Comparison of ENCODE assay signal across 8 cellular contexts in the genomic region with DNA sequence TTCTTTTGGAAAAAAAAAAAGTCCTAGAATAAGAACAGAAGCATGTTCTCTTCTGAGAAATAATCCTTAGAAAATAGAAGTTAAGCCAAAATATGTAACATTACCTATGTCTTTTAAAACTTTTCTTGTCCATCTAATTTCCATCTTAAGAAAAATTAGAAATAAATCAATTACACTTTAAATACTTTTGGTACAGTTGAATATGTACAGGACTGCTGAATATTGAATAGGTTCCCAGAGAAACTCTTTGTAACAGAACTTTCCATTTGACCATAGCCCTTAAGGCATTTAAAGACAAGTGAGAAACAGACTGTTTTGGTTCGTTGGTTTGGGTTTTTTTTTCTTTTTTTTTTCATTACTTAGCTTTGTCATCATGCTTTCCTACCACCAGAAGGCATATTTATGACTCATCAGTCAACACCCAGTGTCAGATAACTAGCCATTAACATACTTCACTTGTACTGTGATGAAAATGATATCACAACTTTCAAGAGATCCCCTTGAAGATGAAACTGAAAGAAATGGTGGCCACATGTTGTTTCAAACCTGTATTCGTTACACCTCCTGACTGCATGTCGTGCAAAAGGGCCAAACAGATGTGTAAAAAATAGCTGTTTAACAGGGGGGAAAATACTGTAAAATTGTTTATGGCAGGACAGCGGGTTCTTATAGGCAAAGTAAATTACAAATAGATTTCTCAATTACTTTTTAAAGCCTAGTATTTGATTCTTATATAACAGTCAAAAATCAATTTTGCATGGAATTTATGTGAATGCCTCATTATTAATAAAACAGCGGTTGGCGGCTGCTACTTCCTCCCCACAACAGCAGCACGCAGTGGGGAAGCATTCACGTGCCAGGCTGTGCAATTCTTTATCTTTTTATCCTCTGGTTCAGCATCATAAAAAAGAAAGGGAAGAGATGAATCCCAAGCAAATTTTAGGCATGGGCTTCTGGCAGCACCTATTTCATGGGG.
DNase-seq lines count a peak whose midpoint lies in the region; ATAC-seq and TF ChIP-seq lines count a peak whose summit lies in the region.

No MANE protein-coding gene starts in this region.

- no peaks in the 10 kb centered on the region for H3K36me3 Mint-ChIP-seq in CD8-positive, alpha-beta memory T cell
- H3K36me3 Mint-ChIP-seq in endodermal cell (ENCODE audit: low read depth) = no peaks in the 10 kb centered on the region

- ATAC-seq in GM18868 (IDR thresholded peaks at IDR 0.05; ENCODE audit: unreplicated experiment) = peak; percentile 96
- ATAC-seq in HG02970 (IDR thresholded peaks at IDR 0.05; ENCODE audit: low FRiP score, unreplicated experiment) = peak; percentile 99
- ATAC-seq in foreskin keratinocyte = peak; percentile 76

- no peak overlapping the region for H3K4me3 ChIP-seq in CD8-positive, alpha-beta memory T cell (ENCODE audit: low read length)
- no peak overlapping the region for H3K4me3 ChIP-seq in endodermal cell (ENCODE audit: low read length)

- CTCF ChIA-PET in CD8-positive, alpha-beta memory T cell (lab: Charles Lee) = interaction anchor here (1.0 to 1.5 kb wide), 4 partner anchors 10 to 117 kb away, joined by 3 read pairs; no protein-coding TSS in a partner anchor

- peaks cover 10 to 24% (median 23%) of the 10 kb centered on the region in 3 donors for H3K4me1 Mint-ChIP-seq in CD8-positive, alpha-beta memory T cell
- no peaks in the 10 kb centered on the region for H3K4me1 Mint-ChIP-seq in endodermal cell

- H3K9ac ChIP-seq in endodermal cell (ENCODE audit: extremely low read depth, low read length, poor library complexity, severe bottlenecking) = no peak overlapping the region

- H3K27me3 Mint-ChIP-seq in CD8-positive, alpha-beta memory T cell = no peaks in the 10 kb centered on the region
- no peaks in the 10 kb centered on the region for H3K27me3 Mint-ChIP-seq in endodermal cell (ENCODE audit: insufficient read depth)

- POLR2A ChIA-PET in CD8-positive, alpha-beta memory T cell (lab: Charles Lee) = interaction anchor here (0.5 kb wide), 1 partner anchor 78 kb away, joined by 3 read pairs; no protein-coding TSS in a partner anchor

- no peaks in the 10 kb centered on the region for H3K9me3 ChIP-seq in CD8-positive, alpha-beta memory T cell (ENCODE audit: low read length)
- H3K9me3 ChIP-seq in endodermal cell (ENCODE audit: control insufficient read depth, low read length) = peaks cover 4% of the 10 kb centered on the region

- H3K9me3 Mint-ChIP-seq in CD8-positive, alpha-beta memory T cell = peaks cover 0 to 2% (median 0%) of the 10 kb centered on the region in 5 donors
- H3K9me3 Mint-ChIP-seq in endodermal cell = peaks cover 3% of the 10 kb centered on the region

- peak overlapping the region; percentile 9 to 85 (median 73) for H3K4me3 Mint-ChIP-seq in CD8-positive, alpha-beta memory T cell
- no peak overlapping the region for H3K4me3 Mint-ChIP-seq in endodermal cell

- no peaks in the 10 kb centered on the region for H3K4me1 ChIP-seq in CD8-positive, alpha-beta memory T cell (ENCODE audit: insufficient read depth, low read length)
- no peaks in the 10 kb centered on the region for H3K4me1 ChIP-seq in foreskin keratinocyte
- no peaks in the 10 kb centered on the region for H3K4me1 ChIP-seq in endodermal cell (ENCODE audit: control insufficient read depth, insufficient read depth, low read length)

- TF ChIP-seq CTCF in foreskin keratinocyte (conservative IDR thresholded peaks at IDR 0.05) (no peak), endodermal cell (conservative IDR thresholded peaks at IDR 0.05) (no peak)

- peak overlapping the region; percentile 72 to 99 (median 92) for H3K27ac Mint-ChIP-seq in CD8-positive, alpha-beta memory T cell
- no peak overlapping the region for H3K27ac Mint-ChIP-seq in endodermal cell

- peak overlapping the region; percentile 28 for H3K27ac ChIP-seq in CD8-positive, alpha-beta memory T cell (ENCODE audit: low read depth, low read length)
- no peak overlapping the region for H3K27ac ChIP-seq in foreskin keratinocyte
- no peak overlapping the region for H3K27ac ChIP-seq in endodermal cell (ENCODE audit: low read depth, low read length)

- DNase-seq in CD8-positive, alpha-beta memory T cell = peak in 4 of 5 donors; percentile 12 to 64 (median 48)
- DNase-seq in OCI-M1 (lab: John Stamatoyannopoulos, UW) = peak; percentile 89
- peak; percentile 2 to 42 for DNase-seq in foreskin keratinocyte
- no peak for DNase-seq in AG08396 (ENCODE audit: low spot score)
- DNase-seq in endodermal cell = no peak
- DNase-seq in T-helper 9 cell = no peak

- WGBS in endodermal cell (ENCODE audit: insufficient coverage in 1 of 2, insufficient read length in 1 of 2), 2 experiments = 95% methylated on average over 7 of the region's 8 CpGs; no CpG with 5 or more reads in 1 of the 2 experiments

- H3K27me3 ChIP-seq in CD8-positive, alpha-beta memory T cell (ENCODE audit: insufficient read depth, low read length, poor library complexity, severe bottlenecking) = no peaks in the 10 kb centered on the region
- H3K27me3 ChIP-seq in foreskin keratinocyte = no peaks in the 10 kb centered on the region
- no peaks in the 10 kb centered on the region for H3K27me3 ChIP-seq in endodermal cell (ENCODE audit: control insufficient read depth, insufficient read depth, low read length, poor library complexity, severe bottlenecking)

- no peaks in the 10 kb centered on the region for H3K36me3 ChIP-seq in CD8-positive, alpha-beta memory T cell (ENCODE audit: insufficient read depth, low read length)
- no peaks in the 10 kb centered on the region for H3K36me3 ChIP-seq in endodermal cell (ENCODE audit: control insufficient read depth, insufficient read depth, low read length)

Comparison
In these comparisons a context has a peak if more than half of its experiments do, and no peak if none do; other contexts are left out.
1. DNase-seq: peak in CD8-positive, alpha-beta memory T cell (4 of 5), OCI-M1 (single experiment) and foreskin keratinocyte (2 of 2); none in AG08396 (single experiment), endodermal cell (single experiment) and T-helper 9 cell (single experiment).
2. Peak in every context shown above with its lines, with median percentiles within 50 percentile points of each other: ATAC-seq.